14 cellular contexts compared by ENCODE assay signal in the genomic region with DNA sequence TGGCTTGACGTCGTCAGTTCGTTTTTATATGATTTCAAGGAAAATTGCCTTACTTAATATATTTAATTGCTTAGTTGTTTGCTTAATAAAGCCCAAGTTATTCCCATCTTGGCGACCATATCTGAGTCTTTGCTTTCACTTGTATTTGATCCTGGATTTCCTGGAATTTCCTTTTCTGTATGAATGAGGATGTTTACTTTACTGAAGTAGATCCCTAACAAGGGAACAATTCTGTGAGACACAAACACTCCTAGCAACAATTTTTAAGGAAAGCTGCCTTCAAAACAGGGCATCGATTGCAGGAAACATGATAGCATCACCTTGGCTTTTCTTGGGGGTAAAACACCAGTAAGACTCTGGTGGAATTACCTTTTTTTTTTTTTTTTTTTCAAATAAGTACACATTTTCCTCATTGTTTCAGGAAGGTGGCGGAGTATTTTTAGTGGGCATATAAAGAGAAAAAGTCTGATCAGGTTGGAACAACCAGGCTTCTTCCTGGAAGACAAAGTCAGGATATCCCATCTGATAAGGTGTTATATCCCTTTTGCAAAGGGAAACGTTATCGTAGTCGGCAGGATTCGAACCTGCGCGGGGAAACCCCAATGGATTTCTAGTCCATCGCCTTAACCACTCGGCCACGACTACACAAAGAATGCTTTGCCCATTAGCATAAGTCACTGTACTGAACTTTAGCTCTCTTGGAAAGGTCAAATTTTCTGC.
DNase-seq lines count a peak whose midpoint lies in the region; ATAC-seq, FAIRE-seq and TF ChIP-seq lines count a peak whose summit lies in the region.
"Had no signal": no experiment of that assay in that cellular context is flagged by ENCODE, and none has a peak within 500 bp of the region (broad histone marks: within the 10 kb centered on the region; RNA-seq: fewer than 3 reads in every experiment).

No MANE protein-coding gene starts in this region.

- no peaks in the 10 kb centered on the region; the same call in 1 of the 2 replicates for H3K9me3 Mint-ChIP-seq in HFFc6
- peaks cover 12% of the 10 kb centered on the region for H3K9me3 Mint-ChIP-seq in CD4-positive, alpha-beta T cell

- peaks cover 27% of the 10 kb centered on the region for H3K4me1 Mint-ChIP-seq in HFFc6 (ENCODE audit: low read depth)
- H3K4me1 Mint-ChIP-seq in CD4-positive, alpha-beta T cell (ENCODE audit: low read depth), result peaks cover 12% of the 10 kb centered on the region

- no peaks in the 10 kb centered on the region for H3K4me1 ChIP-seq in iPS-18a (ENCODE audit: control insufficient read depth, low read depth, low read length)

- no peak overlapping the region for H3K9ac ChIP-seq in iPS-18a (ENCODE audit: low read length)

- CTCF ChIA-PET in CD4-positive, alpha-beta T cell (lab: Charles Lee), result no interaction called here

- H3K27me3 Mint-ChIP-seq in HFFc6 (ENCODE audit: insufficient read depth), result peaks cover 8% of the 10 kb centered on the region
- H3K27me3 Mint-ChIP-seq in CD4-positive, alpha-beta T cell, result peaks cover 91% of the 10 kb centered on the region

- H3K36me3 Mint-ChIP-seq in HFFc6 (ENCODE audit: low read depth), result no peaks in the 10 kb centered on the region
- peaks cover 6% of the 10 kb centered on the region for H3K36me3 Mint-ChIP-seq in CD4-positive, alpha-beta T cell (ENCODE audit: low read depth)

- POLR2A ChIA-PET in CD4-positive, alpha-beta T cell (lab: Charles Lee), result no interaction called here

- FAIRE-seq in RCC 7860 (lab: Jason Lieb, UNC), result no peak

- H3K9me3 ChIP-seq in iPS-18a (ENCODE audit: control insufficient read depth, low read depth, low read length), result no peaks in the 10 kb centered on the region
- H3K9me3 ChIP-seq in CD4-positive, alpha-beta T cell (ENCODE audit: control insufficient read depth, low read length), result peaks cover 19% of the 10 kb centered on the region

- H3K4me3 ChIP-seq in iPS-18a (ENCODE audit: low read length), result peak overlapping the region; percentile 13
- H3K4me3 ChIP-seq: lung had no signal

- H3K27me3 ChIP-seq in iPS-18a (ENCODE audit: control insufficient read depth, insufficient read depth, low read length), result peaks cover 17% of the 10 kb centered on the region
- H3K27me3 ChIP-seq in CD4-positive, alpha-beta T cell (ENCODE audit: control insufficient read depth, insufficient read depth, low read length), result peaks cover 66% of the 10 kb centered on the region

- H3K27ac ChIP-seq in iPS-18a (ENCODE audit: low read length), result no peak overlapping the region
- H3K27ac ChIP-seq in CD4-positive, alpha-beta T cell (ENCODE audit: low read depth, low read length), result no peak overlapping the region

- intact Hi-C loops in CD4-positive, alpha-beta T cell (cut with DNase I, micrococcal nuclease), result no loop called here

- H3K36me3 ChIP-seq in iPS-18a (ENCODE audit: control insufficient read depth, low read depth, low read length), result no peaks in the 10 kb centered on the region

- DNase-seq in NCI-H146 (lab: John Stamatoyannopoulos, UW), result peak; percentile 6
- DNase-seq in NCI-H146 treated with DMSO at 0.1 percent for 48 hours (lab: John Stamatoyannopoulos, UW; ENCODE audit: unreplicated experiment), result no peak
- peak; percentile 74 for DNase-seq in HFFc6
- peak; percentile 62 for DNase-seq in RCC 7860 (ENCODE audit: low spot score)
- no peak for DNase-seq in SW 1271 (lab: John Stamatoyannopoulos, UW)
- DNase-seq in CD4-positive, alpha-beta T cell, result no peak
- no peak for DNase-seq in HCEC 1CT
- DNase-seq: activated CD4-positive, CD25-positive, alpha-beta regulatory T cell treated with anti-CD3 and anti-CD28 coated beads, Interleukin-2, amount 50 U/mL, for 72 hours; amniotic stem cell; posterior cingulate gyrus; Right ventricle myocardium superior; stimulated activated naive CD4-positive, alpha-beta T cell treated with Interleukin-2 at 50 U/mL for 16 hours had no signal

- no peak for TF ChIP-seq CTCF in HFFc6 (IDR thresholded peaks at IDR 0.05)
- TF ChIP-seq CTCF in CD4-positive, alpha-beta T cell (IDR thresholded peaks at IDR 0.05), result no peak

- H3K27ac Mint-ChIP-seq in HFFc6, result no peak overlapping the region
- H3K27ac Mint-ChIP-seq in CD4-positive, alpha-beta T cell, result no peak overlapping the region

- no peak overlapping the region; the same call in 1 of the 2 replicates for H3K4me3 Mint-ChIP-seq in HFFc6
- H3K4me3 Mint-ChIP-seq in CD4-positive, alpha-beta T cell, result no peak overlapping the region

- no peak for ATAC-seq in CD4-positive, alpha-beta T cell (ENCODE audit: poor library complexity)

Comparison
In these comparisons a context has a peak if more than half of its experiments do, and no peak if none do; other contexts are left out.
1. DNase-seq: peak in NCI-H146 (single experiment), HFFc6 (single experiment) and RCC 7860 (single experiment); none in NCI-H146 treated with DMSO at 0.1 percent for 48 hours (single experiment), SW 1271 (0 of 2), CD4-positive, alpha-beta T cell (0 of 10) and HCEC 1CT (single experiment).